In genomic region chr10:102641880-102642552, GRCh38 we compare ENCODE assay signal across 8 cellular contexts. TPM values are rescaled to one million over a fixed set of nuclear protein-coding genes. Genes with fewer than 3 reads are reported as not detected.
DNase-seq lines count a peak whose midpoint lies in the region; ATAC-seq lines count a peak whose summit lies in the region.

No MANE protein-coding gene starts in this region.

- CTCF ChIA-PET in CD8-positive, alpha-beta memory T cell (lab: Charles Lee), result interaction anchor here (0.6 to 1.5 kb wide), 7 partner anchors 10 to 221 kb away, joined by 3 to 9 read pairs (median 4); partner anchors contain the start of genes ARL3, FBXL15 and SFXN2

- no peaks in the 10 kb centered on the region for H3K9me3 Mint-ChIP-seq in CD8-positive, alpha-beta memory T cell
- H3K9me3 Mint-ChIP-seq in effector memory CD8-positive, alpha-beta T cell, result no peaks in the 10 kb centered on the region

- peaks cover 7% of the 10 kb centered on the region for H3K4me1 ChIP-seq in CD8-positive, alpha-beta memory T cell (ENCODE audit: insufficient read depth, low read length)

- H3K9me3 ChIP-seq in CD8-positive, alpha-beta memory T cell (ENCODE audit: low read length), result no peaks in the 10 kb centered on the region

- H3K27me3 Mint-ChIP-seq in CD8-positive, alpha-beta memory T cell, result peaks cover 0 to 2% of the 10 kb centered on the region in 2 donors
- H3K27me3 Mint-ChIP-seq in effector memory CD8-positive, alpha-beta T cell, result no peaks in the 10 kb centered on the region

- H3K36me3 ChIP-seq in CD8-positive, alpha-beta memory T cell (ENCODE audit: insufficient read depth, low read length), result no peaks in the 10 kb centered on the region

- peaks cover 17 to 18% (median 18%) of the 10 kb centered on the region in 3 donors for H3K4me1 Mint-ChIP-seq in CD8-positive, alpha-beta memory T cell
- peaks cover 21 to 25% of the 10 kb centered on the region in 2 donors for H3K4me1 Mint-ChIP-seq in effector memory CD8-positive, alpha-beta T cell (ENCODE audit: low read depth in 2 of 2)

- peak overlapping the region; percentile 52 to 98 (median 98) for H3K27ac Mint-ChIP-seq in CD8-positive, alpha-beta memory T cell
- peak overlapping the region; percentile 91 to 94 for H3K27ac Mint-ChIP-seq in effector memory CD8-positive, alpha-beta T cell

- peak; percentile 15 for ATAC-seq in GM19468 (IDR thresholded peaks at IDR 0.05; ENCODE audit: extremely low read depth, unreplicated experiment)
- peak; percentile 66 for ATAC-seq in effector memory CD8-positive, alpha-beta T cell (replicated peaks)

- H3K4me3 ChIP-seq in CD8-positive, alpha-beta memory T cell (ENCODE audit: low read length), result peak overlapping the region; percentile 73

- peak overlapping the region; percentile 92 to 96 (median 94) for H3K4me3 Mint-ChIP-seq in CD8-positive, alpha-beta memory T cell
- H3K4me3 Mint-ChIP-seq in effector memory CD8-positive, alpha-beta T cell, result peak overlapping the region; percentile 87 to 96

- POLR2A ChIA-PET in CD8-positive, alpha-beta memory T cell (lab: Charles Lee), result interaction anchor here (0.6 to 1.8 kb wide), 12 partner anchors 9 to 549 kb away, joined by 3 to 20 read pairs (median 4); partner anchors contain the start of genes ACTR1A, ARL3, NFKB2 and SFXN2

- peak overlapping the region; percentile 88 for H3K27ac ChIP-seq in CD8-positive, alpha-beta memory T cell (ENCODE audit: low read depth, low read length)

- H3K36me3 Mint-ChIP-seq in CD8-positive, alpha-beta memory T cell, result peaks cover 0 to 27% (median 4%) of the 10 kb centered on the region in 3 donors
- peaks cover 36% of the 10 kb centered on the region for H3K36me3 Mint-ChIP-seq in effector memory CD8-positive, alpha-beta T cell (ENCODE audit: insufficient read depth)

- H3K27me3 ChIP-seq in CD8-positive, alpha-beta memory T cell (ENCODE audit: insufficient read depth, low read length, poor library complexity, severe bottlenecking), result no peaks in the 10 kb centered on the region

- peak; percentile 93 to 99 (median 97) for DNase-seq in CD8-positive, alpha-beta memory T cell
- DNase-seq in HT1080 (ENCODE audit: low read depth) (peak; percentile 96), NOMO-1 (lab: John Stamatoyannopoulos, UW; ENCODE audit: unreplicated experiment in 2 of 2) (peak; percentile 96 to 97), medulla oblongata (ENCODE audit: extremely low spot score) (peak; percentile 99)
- DNase-seq in activated CD8-positive, alpha-beta memory T cell treated with anti-CD3 and anti-CD28 coated beads for 48 hours (ENCODE audit: low read depth in 2 of 3, low spot score in 2 of 3), result peak; percentile 87 to 98 (median 97)
- peak; percentile 91 to 96 (median 93) for DNase-seq in effector memory CD8-positive, alpha-beta T cell
- DNase-seq in stimulated activated CD4-positive, alpha-beta T cell treated with anti-CD3 and anti-CD28 coated beads, TNF-alpha, amount 100 ng/mL, for 48 hours (ENCODE audit: low read depth in 3 of 3), result peak; percentile 97 to 98 (median 97)

RNA-seq across cellular contexts. Expression of gene TRIM8, which starts 2.3 kb away (rescaled TPM):
- total RNA-seq in CD8-positive, alpha-beta memory T cell, result 10 to 100 TPM; 72.0 to 74.5 TPM
- 63.9 TPM for polyA plus RNA-seq in CD8-positive, alpha-beta memory T cell
- total RNA-seq in HT1080 (2014; rRNA removed; shearing (Covaris generic)), result 104 and 117 TPM in 2 replicates
- polyA plus RNA-seq in HT1080 (2015; cell fraction: cytosol; rRNA removed), result 188 and 198 TPM in 2 replicates
- 106 and 115 TPM in 2 replicates for polyA plus RNA-seq in HT1080 (2015; cell fraction: nucleus; rRNA removed)

Comparison
In these comparisons a context has a peak if more than half of its experiments do, and no peak if none do; other contexts are left out.
1. Peak in every context shown above with its lines: DNase-seq, ATAC-seq, H3K4me3 ChIP-seq and H3K27ac ChIP-seq.